9 cellular contexts compared by ENCODE assay signal in genomic region chr20:31841928-31842327, GRCh38. TPM values are rescaled to one million over a fixed set of nuclear protein-coding genes. Genes with fewer than 3 reads are reported as not detected.
DNase-seq lines count a peak whose midpoint lies in the region; ATAC-seq and TF ChIP-seq lines count a peak whose summit lies in the region.
"Had no signal": no experiment of that assay in that cellular context is flagged by ENCODE, and none has a peak within 500 bp of the region (broad histone marks: within the 10 kb centered on the region; RNA-seq: fewer than 3 reads in every experiment).

No MANE protein-coding gene starts in this region.

- TF ChIP-seq POLR2A in testis (IDR thresholded peaks at IDR 0.05): no peak

- H3K36me3 ChIP-seq in ascending aorta: no peaks in the 10 kb centered on the region
- H3K36me3 ChIP-seq in kidney epithelial cell (ENCODE audit: control insufficient read depth, insufficient read depth, low read length): no peaks in the 10 kb centered on the region
- no peaks in the 10 kb centered on the region for H3K36me3 ChIP-seq in testis (ENCODE audit: low read depth, missing control alignments)

- ATAC-seq in HG03095 (IDR thresholded peaks at IDR 0.05; ENCODE audit: unreplicated experiment): no peak
- ATAC-seq: activated CD8-positive, alpha-beta T cell treated with anti-CD3 and anti-CD28 coated beads for 36 hours had no signal

- 35 to 57% methylated on average over 7 to 8 of the region's 8 CpGs for WGBS in testis, 2 donors

- H3K27ac ChIP-seq in ascending aorta: peak overlapping the region; percentile 94 to 95
- H3K27ac ChIP-seq in testis: peak overlapping the region; percentile 60 to 66

- H3K4me1 ChIP-seq in ascending aorta: peaks cover 46 to 67% of the 10 kb centered on the region in 2 donors
- peaks cover 37% of the 10 kb centered on the region for H3K4me1 ChIP-seq in testis

- no peaks in the 10 kb centered on the region for H3K9me3 ChIP-seq in ascending aorta
- H3K9me3 ChIP-seq in testis: no peaks in the 10 kb centered on the region

- no peak for TF ChIP-seq CTCF in ascending aorta (IDR thresholded peaks at IDR 0.05)
- no peak for TF ChIP-seq CTCF in kidney epithelial cell (IDR thresholded peaks at IDR 0.05; ENCODE audit: insufficient read depth, low read length, poor library complexity, severe bottlenecking)
- TF ChIP-seq CTCF in testis (IDR thresholded peaks at IDR 0.05): no peak

- DNase-seq in HT1080 (ENCODE audit: low read depth): peak; percentile 86
- peak; percentile 70 to 94 for DNase-seq in ascending aorta (ENCODE audit: low spot score in 2 of 2)
- DNase-seq in kidney epithelial cell (ENCODE audit: low read depth): peak; percentile 85
- no peak for DNase-seq in testis
- DNase-seq in HuH-7.5 (ENCODE audit: low spot score): no peak
- no peak for DNase-seq in NOMO-1 treated with dmso at 0.1 percent for 144 hours (lab: John Stamatoyannopoulos, UW; ENCODE audit: unreplicated experiment)
- DNase-seq in NCI-H524 (lab: John Stamatoyannopoulos, UW): no peak
- DNase-seq: activated CD8-positive, alpha-beta T cell treated with anti-CD3 and anti-CD28 coated beads for 36 hours had no signal

- peak overlapping the region in 1 of 2 donors; percentile 70 for H3K4me3 ChIP-seq in ascending aorta
- no peak overlapping the region for H3K4me3 ChIP-seq in kidney epithelial cell (ENCODE audit: low read depth, low read length)
- H3K4me3 ChIP-seq in testis: no peak overlapping the region

- intact Hi-C loops in ascending aorta (cut with DNase I): loop anchor here (5.0 to 10.0 kb wide), 2 partner anchors 117 to 280 kb away; partner anchors contain the start of gene BCL2L1
- intact Hi-C loops in testis (cut with DNase I; ENCODE audit: low total_unique reads): no loop called here

- H3K27me3 ChIP-seq in ascending aorta (no peaks in the 10 kb centered on the region), kidney epithelial cell (ENCODE audit: control insufficient read depth, insufficient read depth, low read length) (no peaks in the 10 kb centered on the region), testis (no peaks in the 10 kb centered on the region)

RNA-seq across cellular contexts. Expression of gene FOXS1, which starts 3.5 kb away (rescaled TPM):
- total RNA-seq in HT1080 (2014; rRNA removed; shearing (Covaris generic)): 0.17 and 0.35 TPM in 2 replicates
- polyA plus RNA-seq in HT1080 (2015; cell fraction: cytosol; rRNA removed): 0.15 and 0.73 TPM in 2 replicates
- 0.25 and 0.51 TPM in 2 replicates for polyA plus RNA-seq in HT1080 (2015; cell fraction: nucleus; rRNA removed)
- total RNA-seq in ascending aorta: 21.8 TPM
- total RNA-seq in kidney epithelial cell: 5.7 and 5.9 TPM in 2 replicates
- total RNA-seq in testis: 1 to 10 TPM; 4.3 to 4.4 TPM
- 10.0 TPM for polyA plus RNA-seq in testis (ENCODE audit: insufficient read depth, low read depth, low replicate concordance)
- total RNA-seq: activated CD8-positive, alpha-beta T cell treated with anti-CD3 and anti-CD28 coated beads for 36 hours had no signal

RNA-seq across cellular contexts. Expression of gene MYLK2, which starts 22.8 kb away (rescaled TPM):
- total RNA-seq in HT1080 (2014; rRNA removed; shearing (Covaris generic)): 0.70 and 1.0 TPM in 2 replicates
- polyA plus RNA-seq in HT1080 (2015; cell fraction: cytosol; rRNA removed): 0.61 and 1.3 TPM in 2 replicates
- 1.4 and 1.9 TPM in 2 replicates for polyA plus RNA-seq in HT1080 (2015; cell fraction: nucleus; rRNA removed)
- total RNA-seq in ascending aorta: not detected
- 0.21 and 1.8 TPM in 2 replicates for total RNA-seq in kidney epithelial cell
- total RNA-seq in testis: 1 to 10 TPM; 1.2 to 1.3 TPM
- 1.6 TPM for polyA plus RNA-seq in testis (ENCODE audit: insufficient read depth, low read depth, low replicate concordance)

RNA-seq across cellular contexts. Expression of gene DUSP15, which starts 28.4 kb away (rescaled TPM):
- total RNA-seq in HT1080 (2014; rRNA removed; shearing (Covaris generic)): 0.30 TPM in 1 of 2 replicates, not detected in the other
- 0.30 TPM in 1 of 2 replicates, not detected in the other for polyA plus RNA-seq in HT1080 (2015; cell fraction: cytosol; rRNA removed)
- polyA plus RNA-seq in HT1080 (2015; cell fraction: nucleus; rRNA removed): 0.29 TPM in 1 of 2 replicates, not detected in the other
- total RNA-seq in ascending aorta (13.0 TPM), kidney epithelial cell (4.1 and 4.5 TPM in 2 replicates), testis (100 to 1,000 TPM; 175 to 274 TPM)
- 182 TPM for polyA plus RNA-seq in testis (ENCODE audit: insufficient read depth, low read depth, low replicate concordance)
- total RNA-seq: activated CD8-positive, alpha-beta T cell treated with anti-CD3 and anti-CD28 coated beads for 36 hours had no signal

RNA-seq across cellular contexts. Expression of gene TTLL9, which starts 28.5 kb away (rescaled TPM):
- total RNA-seq in HT1080 (2014; rRNA removed; shearing (Covaris generic)): not detected in 2 replicates
- 0.06 TPM in 1 of 2 replicates, not detected in the other for polyA plus RNA-seq in HT1080 (2015; cell fraction: cytosol; rRNA removed)
- 0.17 TPM in 1 of 2 replicates, not detected in the other for polyA plus RNA-seq in HT1080 (2015; cell fraction: nucleus; rRNA removed)
- total RNA-seq in ascending aorta (not detected), kidney epithelial cell (not detected in 2 replicates), testis (10 to 100 TPM in 1 of 2 donors, 1 to 10 TPM in 1; 8.7 to 19.1 TPM)
- 32.7 TPM for polyA plus RNA-seq in testis (ENCODE audit: insufficient read depth, low read depth, low replicate concordance)
- total RNA-seq: activated CD8-positive, alpha-beta T cell treated with anti-CD3 and anti-CD28 coated beads for 36 hours had no signal

Comparison
In these comparisons a context has a peak if more than half of its experiments do, and no peak if none do; other contexts are left out.
1. DNase-seq: peak in HT1080 (single experiment), ascending aorta (2 of 2) and kidney epithelial cell (single experiment); none in testis (single experiment), HuH-7.5 (single experiment), NOMO-1 treated with dmso at 0.1 percent for 144 hours (single experiment) and NCI-H524 (0 of 2).
2. RNA of gene DUSP15, which starts 28.4 kb away (total RNA-seq): 175 to 274 TPM in testis; 13.0 TPM in ascending aorta (single experiment), 4.1 to 4.5 TPM in kidney epithelial cell and 0.30 TPM in HT1080; every median in the first group is over 10 times any median in the second.